Comparison of ENCODE assay signal across 33 cellular contexts in genomic region chr3:112427123-112427522, GRCh38.
"Had no signal": no experiment of that assay in that cellular context is flagged by ENCODE, and none has a peak within 500 bp of the region (broad histone marks: within the 10 kb centered on the region; RNA-seq: fewer than 3 reads in every experiment).

No MANE protein-coding gene starts in this region.

- ATAC-seq: activated CD4-positive, CD25-positive, alpha-beta regulatory T cell treated with anti-CD3 and anti-CD28 coated beads, Interleukin-2, amount 50 U/mL, for 24 hours; activated CD8-positive, alpha-beta memory T cell treated with anti-CD3 and anti-CD28 coated beads, Interleukin-2, amount 10 ng/mL, durations not matched to agents 7 days and 5 days; activated CD8-positive, alpha-beta T cell treated with anti-CD3 and anti-CD28 coated beads, Interleukin-2, amount 10 ng/mL, durations not matched to agents 7 days and 5 days; esophagus mucosa; T-helper 17 cell had no signal

- H3K27ac ChIP-seq: ascending aorta, breast epithelium, cardiac muscle cell, colonic mucosa, dorsolateral prefrontal cortex, WERI-Rb-1 had no signal

- FAIRE-seq: frontal cortex had no signal

- H3K9me3 Mint-ChIP-seq: activated CD4-positive, alpha-beta memory T cell treated with anti-CD3 and anti-CD28 coated beads for 36 hours; activated naive CD4-positive, alpha-beta T cell treated with anti-CD3 and anti-CD28 coated beads for 36 hours had no signal

- H3K9me3 ChIP-seq: ascending aorta, breast epithelium, colonic mucosa had no signal

- H3K27ac Mint-ChIP-seq: activated CD4-positive, alpha-beta memory T cell treated with anti-CD3 and anti-CD28 coated beads for 36 hours; activated CD8-positive, alpha-beta memory T cell treated with anti-CD3 and anti-CD28 coated beads, Interleukin-2, amount 10 ng/mL, durations not matched to agents 7 days and 5 days; activated CD8-positive, alpha-beta T cell treated with anti-CD3 and anti-CD28 coated beads, Interleukin-2, amount 10 ng/mL, durations not matched to agents 7 days and 5 days; activated naive CD4-positive, alpha-beta T cell treated with anti-CD3 and anti-CD28 coated beads for 36 hours; activated naive CD4-positive, alpha-beta T cell treated with anti-CD3 and anti-CD28 coated beads, Interleukin-2, amount 50 U/mL, for 24 hours; activated naive CD8-positive, alpha-beta T cell treated with anti-CD3 and anti-CD28 coated beads for 36 hours; activated T-helper 1 cell treated with anti-CD3 and anti-CD28 coated beads, Interleukin-12 subunit alpha, Interleukin-12 subunit beta, Interleukin-2, Interleukin-4 antibody, amounts not matched to agents 30 ng/mL and 10 ng/mL and 1 ng/mL, durations not matched to agents 14 hours and 24 hours and 36 hours; activated T-helper 2 cell treated with anti-CD3 and anti-CD28 coated beads, Interferon-gamma antibody, Interleukin-2, Interleukin-4, amounts not matched to agents 10 μg/mL and 5 μg/mL and 100 μg/mL, durations not matched to agents 14 hours and 24 hours and 36 hours; brain; endodermal cell; T-helper 17 cell; T-helper 2 cell treated with Interferon-gamma antibody and Interleukin-4, amounts not matched to agents 5 μg/mL and 100 μg/mL, for 36 hours had no signal

- H3K4me1 Mint-ChIP-seq: activated CD8-positive, alpha-beta memory T cell treated with anti-CD3 and anti-CD28 coated beads, Interleukin-2, amount 10 ng/mL, durations not matched to agents 7 days and 5 days; brain; T-helper 17 cell had no signal

- H3K27me3 Mint-ChIP-seq: activated B cell treated with CpG ODN at 0.5 μM for 24 hours; activated CD4-positive, alpha-beta memory T cell treated with anti-CD3 and anti-CD28 coated beads for 36 hours; activated CD8-positive, alpha-beta memory T cell treated with anti-CD3 and anti-CD28 coated beads, Interleukin-2, amount 10 ng/mL, durations not matched to agents 7 days and 5 days; activated naive CD4-positive, alpha-beta T cell treated with anti-CD3 and anti-CD28 coated beads, Interleukin-2, amount 50 U/mL, for 24 hours; activated naive CD8-positive, alpha-beta T cell treated with anti-CD3 and anti-CD28 coated beads for 36 hours; T-helper 17 cell had no signal

- H3K4me3 ChIP-seq: ascending aorta, breast epithelium, cardiac muscle cell, colonic mucosa, dorsolateral prefrontal cortex had no signal

- DNase-seq: activated B cell treated with CpG ODN at 0.5 μM for 24 hours; activated CD4-positive, alpha-beta memory T cell treated with anti-CD3 and anti-CD28 coated beads for 36 hours; activated CD4-positive, alpha-beta T cell treated with anti-CD3 and anti-CD28 coated beads for 48 hours; activated CD8-positive, alpha-beta memory T cell treated with anti-CD3 and anti-CD28 coated beads, Interleukin-2, amount 10 ng/mL, durations not matched to agents 7 days and 5 days; activated CD8-positive, alpha-beta memory T cell treated with anti-CD3 and anti-CD28 coated beads, Interleukin-2, amount 50 U/mL, for 4 hours; activated CD8-positive, alpha-beta T cell treated with anti-CD3 and anti-CD28 coated beads, Interleukin-2, amount 10 ng/mL, durations not matched to agents 7 days and 5 days; activated effector memory CD4-positive, alpha-beta T cell treated with anti-CD3 and anti-CD28 coated beads, Interleukin-2, amount 50 U/mL, for 16 hours; activated naive CD4-positive, alpha-beta T cell treated with anti-CD3 and anti-CD28 coated beads for 36 hours; activated naive CD8-positive, alpha-beta T cell treated with anti-CD3 and anti-CD28 coated beads for 36 hours; activated T-cell treated with anti-CD3 and anti-CD28 coated beads, Interleukin-2, amount 50 U/mL, for 1 hour; activated T-cell treated with anti-CD3 and anti-CD28 coated beads, Interleukin-2, amount 50 U/mL, for 48 hours; central memory CD4-positive, alpha-beta T cell; cerebellar nuclear complex; colonic mucosa; dorsolateral prefrontal cortex; effector memory CD4-positive, alpha-beta T cell; endodermal cell; foreskin fibroblast; head of caudate nucleus; T-helper 17 cell; T1000; WERI-Rb-1 had no signal

- H3K36me3 Mint-ChIP-seq: activated CD8-positive, alpha-beta memory T cell treated with anti-CD3 and anti-CD28 coated beads, Interleukin-2, amount 10 ng/mL, durations not matched to agents 7 days and 5 days; brain had no signal

- H3K4me3 Mint-ChIP-seq: activated B cell treated with CpG ODN at 0.5 μM for 24 hours; activated CD4-positive, alpha-beta memory T cell treated with anti-CD3 and anti-CD28 coated beads for 36 hours; activated CD8-positive, alpha-beta memory T cell treated with anti-CD3 and anti-CD28 coated beads, Interleukin-2, amount 10 ng/mL, durations not matched to agents 7 days and 5 days; activated CD8-positive, alpha-beta T cell treated with anti-CD3 and anti-CD28 coated beads, Interleukin-2, amount 10 ng/mL, durations not matched to agents 7 days and 5 days; activated naive CD4-positive, alpha-beta T cell treated with anti-CD3 and anti-CD28 coated beads for 36 hours; activated naive CD4-positive, alpha-beta T cell treated with anti-CD3 and anti-CD28 coated beads, Interleukin-2, amount 50 U/mL, for 24 hours; activated naive CD8-positive, alpha-beta T cell treated with anti-CD3 and anti-CD28 coated beads for 36 hours; activated T-helper 1 cell treated with anti-CD3 and anti-CD28 coated beads, Interleukin-12 subunit alpha, Interleukin-12 subunit beta, Interleukin-2, Interleukin-4 antibody, amounts not matched to agents 30 ng/mL and 10 ng/mL and 1 ng/mL, durations not matched to agents 14 hours and 24 hours and 36 hours; brain; endodermal cell; T-helper 17 cell; T-helper 2 cell treated with Interferon-gamma antibody and Interleukin-4, amounts not matched to agents 5 μg/mL and 100 μg/mL, for 36 hours had no signal

- H3K27me3 ChIP-seq: ascending aorta, breast epithelium, cardiac muscle cell, colonic mucosa, dorsolateral prefrontal cortex had no signal

- H3K36me3 ChIP-seq: ascending aorta, breast epithelium, cardiac muscle cell, colonic mucosa, WERI-Rb-1 had no signal

- H3K4me1 ChIP-seq: breast epithelium, colonic mucosa had no signal
